In genomic region chr3:196431193-196432136, GRCh38 we compare ENCODE assay signal across 8 cellular contexts. TPM values are rescaled to one million over a fixed set of nuclear protein-coding genes. Genes with fewer than 3 reads are reported as not detected.
DNase-seq lines count a peak whose midpoint lies in the region; ATAC-seq and TF ChIP-seq lines count a peak whose summit lies in the region.

No MANE protein-coding gene starts in this region.

- peak overlapping the region; percentile 83 for H3K9ac ChIP-seq in trophoblast cell (ENCODE audit: low read length)

- ATAC-seq in GM19372 (IDR thresholded peaks at IDR 0.05; ENCODE audit: low read depth, unreplicated experiment) (peak; percentile 23), HG03442 (IDR thresholded peaks at IDR 0.05; ENCODE audit: unreplicated experiment) (peak; percentile 28), Panc1 (peak; percentile 62), heart left ventricle (peak; percentile 18 to 54 (median 52)), GM18861 (IDR thresholded peaks at IDR 0.05; ENCODE audit: unreplicated experiment) (no peak)
- peak; percentile 10 for ATAC-seq in activated naive CD8-positive, alpha-beta T cell treated with anti-CD3 and anti-CD28 coated beads, Interleukin-2, amount 10 ng/mL, durations not matched to agents 7 days and 5 days (ENCODE audit: low read depth)

- WGBS in heart left ventricle, 4 donors = 1% methylated on average over 45 to 49 of the region's 49 CpGs
- no CpG with 5 or more reads among the region's 49 CpGs for WGBS in trophoblast cell (ENCODE audit: extremely low coverage, insufficient coverage, insufficient read length)

- peaks cover 22 to 43% (median 41%) of the 10 kb centered on the region in 3 donors for H3K4me1 Mint-ChIP-seq in CD8-positive, alpha-beta memory T cell
- peaks cover 14% of the 10 kb centered on the region for H3K4me1 Mint-ChIP-seq in activated naive CD8-positive, alpha-beta T cell treated with anti-CD3 and anti-CD28 coated beads, Interleukin-2, amount 10 ng/mL, durations not matched to agents 7 days and 5 days

- peak overlapping the region; percentile 65 to 99 (median 89) for H3K27ac Mint-ChIP-seq in CD8-positive, alpha-beta memory T cell
- H3K27ac Mint-ChIP-seq in activated naive CD8-positive, alpha-beta T cell treated with anti-CD3 and anti-CD28 coated beads, Interleukin-2, amount 10 ng/mL, durations not matched to agents 7 days and 5 days = peak overlapping the region; percentile 97

- H2BK12ac ChIP-seq in trophoblast cell (ENCODE audit: low read length) = peak overlapping the region; percentile 15

- H3K23ac ChIP-seq in trophoblast cell (ENCODE audit: low read length) = no peak overlapping the region

- H3K14ac ChIP-seq in trophoblast cell (ENCODE audit: low read length) = peak overlapping the region; percentile 82

- peak overlapping the region; percentile 77 for H4K91ac ChIP-seq in trophoblast cell (ENCODE audit: low read depth, low read length)

- H3K4me3 ChIP-seq in CD8-positive, alpha-beta memory T cell (ENCODE audit: low read length) = peak overlapping the region; percentile 95
- peak overlapping the region; percentile 76 to 87 for H3K4me3 ChIP-seq in Panc1 (ENCODE audit: low read depth in 2 of 2, low read length in 2 of 2)
- peak overlapping the region; percentile 55 to 99 (median 90) for H3K4me3 ChIP-seq in heart left ventricle
- peak overlapping the region; percentile 93 for H3K4me3 ChIP-seq in trophoblast cell (ENCODE audit: low read depth, low read length)

- no peaks in the 10 kb centered on the region for H3K27me3 ChIP-seq in CD8-positive, alpha-beta memory T cell (ENCODE audit: insufficient read depth, low read length, poor library complexity, severe bottlenecking)
- H3K27me3 ChIP-seq in Panc1 (ENCODE audit: control insufficient read depth, insufficient read depth, low read length) (no peaks in the 10 kb centered on the region), heart left ventricle (no peaks in the 10 kb centered on the region), trophoblast cell (ENCODE audit: insufficient read depth, low read length) (no peaks in the 10 kb centered on the region)

- TF ChIP-seq POLR2A in heart left ventricle (IDR thresholded peaks at IDR 0.05) = no peak

- in situ Hi-C loops in Panc1 (cut with HindIII; ENCODE audit: low pct_unique_long_range_greater_than_20kb, low sequenced_read_pairs) = no loop called here

- peak overlapping the region; percentile 71 for H3K18ac ChIP-seq in trophoblast cell (ENCODE audit: low read length)

- intact Hi-C loops in Panc1 (cut with micrococcal nuclease; ENCODE audit: unreplicated experiment) (no loop called here), heart left ventricle (cut with DNase I) (loop anchor here in 4 of 10 donors (2.0 to 10.0 kb wide), 5 partner anchors 71 to 177 kb away; partner anchors contain the start of gene RNF168 (in 4 of the 4))

- DNase-seq in CD8-positive, alpha-beta memory T cell = peak in 4 of 5 donors; percentile 1 to 51 (median 24)
- DNase-seq in Panc1 (ENCODE audit: low read depth, low spot score) (no peak), heart left ventricle (peak; percentile 20 to 60 (median 41)), trophoblast cell (peak; percentile 27 to 73)
- peak; percentile 60 for DNase-seq in activated naive CD8-positive, alpha-beta T cell treated with anti-CD3 and anti-CD28 coated beads, Interleukin-2, amount 10 ng/mL, durations not matched to agents 7 days and 5 days

- H3K4me2 ChIP-seq in trophoblast cell (ENCODE audit: low read length) = peak overlapping the region; percentile 95

- peak overlapping the region; percentile 86 for H4K8ac ChIP-seq in trophoblast cell (ENCODE audit: low read depth, low read length)

- TSS peak; percentile 76 for BruUV-seq in Panc1 (replicated peaks; lab: Mats Ljungman, UMichigan)

- peaks cover 16% of the 10 kb centered on the region for H3K79me2 ChIP-seq in trophoblast cell (ENCODE audit: control insufficient read depth, insufficient read depth, low read length, poor library complexity)

- peaks cover 0 to 5% of the 10 kb centered on the region in 2 donors for H3K27me3 Mint-ChIP-seq in CD8-positive, alpha-beta memory T cell
- H3K27me3 Mint-ChIP-seq in activated naive CD8-positive, alpha-beta T cell treated with anti-CD3 and anti-CD28 coated beads, Interleukin-2, amount 10 ng/mL, durations not matched to agents 7 days and 5 days = peaks cover 3% of the 10 kb centered on the region

- H4K12ac ChIP-seq in trophoblast cell (ENCODE audit: low read depth, low read length) = peak overlapping the region; percentile 95

- peaks cover 13% of the 10 kb centered on the region for H3K79me1 ChIP-seq in trophoblast cell (ENCODE audit: low read length)

- H3K36me3 Mint-ChIP-seq in CD8-positive, alpha-beta memory T cell = peaks cover 0 to 27% (median 5%) of the 10 kb centered on the region in 3 donors
- peaks cover 5% of the 10 kb centered on the region for H3K36me3 Mint-ChIP-seq in activated naive CD8-positive, alpha-beta T cell treated with anti-CD3 and anti-CD28 coated beads, Interleukin-2, amount 10 ng/mL, durations not matched to agents 7 days and 5 days

- H3K36me3 ChIP-seq in CD8-positive, alpha-beta memory T cell (ENCODE audit: insufficient read depth, low read length) = no peaks in the 10 kb centered on the region
- no peaks in the 10 kb centered on the region; the same call in 1 of the 2 replicates for H3K36me3 ChIP-seq in Panc1 (ENCODE audit: control insufficient read depth, insufficient read depth, low read length)
- H3K36me3 ChIP-seq in heart left ventricle = peaks cover 0 to 15% (median 7%) of the 10 kb centered on the region in 9 donors
- H3K36me3 ChIP-seq in trophoblast cell (ENCODE audit: control insufficient read depth in 1 of 2, insufficient read depth in 2 of 2, low read length in 2 of 2) = peaks cover 0 to 7% of the 10 kb centered on the region in 2 experiments

- CTCF ChIA-PET in CD8-positive, alpha-beta memory T cell (lab: Charles Lee) = no interaction called here
- CTCF ChIA-PET in Panc1 (lab: Charles Lee) = interaction anchor here (1.0 kb wide), 1 partner anchor 107 kb away, joined by 4 read pairs; no protein-coding TSS in a partner anchor

- H3K27ac ChIP-seq in CD8-positive, alpha-beta memory T cell (ENCODE audit: low read depth, low read length) = peak overlapping the region; percentile 85
- H3K27ac ChIP-seq in Panc1 (ENCODE audit: low read length) (peak overlapping the region; percentile 76), heart left ventricle (peak overlapping the region; percentile 78 to 98 (median 94)), trophoblast cell (ENCODE audit: low read depth, low read length) (peak overlapping the region; percentile 27)

- no peaks in the 10 kb centered on the region for H3K9me3 ChIP-seq in CD8-positive, alpha-beta memory T cell (ENCODE audit: low read length)
- H3K9me3 ChIP-seq in Panc1 (ENCODE audit: control insufficient read depth, insufficient read depth, low read depth, low read length) (no peaks in the 10 kb centered on the region), heart left ventricle (no peaks in the 10 kb centered on the region), trophoblast cell (ENCODE audit: insufficient read depth, low read depth, low read length) (no peaks in the 10 kb centered on the region)

- TF ChIP-seq CTCF in Panc1 (IDR thresholded peaks at IDR 0.05) (no peak), heart left ventricle (IDR thresholded peaks at IDR 0.05) (no peak)

- peak overlapping the region; percentile 77 to 99 (median 86) for H3K4me3 Mint-ChIP-seq in CD8-positive, alpha-beta memory T cell
- H3K4me3 Mint-ChIP-seq in activated naive CD8-positive, alpha-beta T cell treated with anti-CD3 and anti-CD28 coated beads, Interleukin-2, amount 10 ng/mL, durations not matched to agents 7 days and 5 days = peak overlapping the region; percentile 85

- POLR2A ChIA-PET in CD8-positive, alpha-beta memory T cell (lab: Charles Lee) = interaction anchor here (0.5 to 1.1 kb wide), 4 partner anchors 72 to 358 kb away, joined by 3 to 4 read pairs (median 3); partner anchors contain the start of genes DYNLT2B and RNF168
- POLR2A ChIA-PET in Panc1 (lab: Charles Lee) = no interaction called here
- POLR2A ChIA-PET in activated naive CD8-positive, alpha-beta T cell treated with anti-CD3 and anti-CD28 coated beads, Interleukin-2, amount 10 ng/mL, durations not matched to agents 7 days and 5 days (lab: Charles Lee) = interaction anchor here (1.1 to 1.5 kb wide), 5 partner anchors 72 to 436 kb away, joined by 4 to 12 read pairs (median 4); partner anchors contain the start of genes DYNLT2B, RNF168 and SENP5

- peak overlapping the region; percentile 78 for H2AK5ac ChIP-seq in trophoblast cell (ENCODE audit: low read length)

- peak overlapping the region; percentile 99 for H3K4ac ChIP-seq in trophoblast cell (ENCODE audit: low read depth, low read length)

- H2BK5ac ChIP-seq in trophoblast cell (ENCODE audit: low read depth, low read length, poor library complexity) = peak overlapping the region; percentile 79

- peak overlapping the region; percentile 72 for H2AFZ ChIP-seq in trophoblast cell (ENCODE audit: insufficient read depth, low read length, poor library complexity)

- peak overlapping the region; percentile 48 for H2BK120ac ChIP-seq in trophoblast cell (ENCODE audit: insufficient read depth, low read length, poor library complexity)

- H3K4me1 ChIP-seq in CD8-positive, alpha-beta memory T cell (ENCODE audit: insufficient read depth, low read length) = peaks cover 14% of the 10 kb centered on the region
- H3K4me1 ChIP-seq in Panc1 (ENCODE audit: control insufficient read depth, insufficient read depth, low read length) (peaks cover 7% of the 10 kb centered on the region; the same call in 1 of the 2 replicates), heart left ventricle (peaks cover 0 to 33% (median 21%) of the 10 kb centered on the region in 12 donors), trophoblast cell (ENCODE audit: control insufficient read depth in 1 of 2, insufficient read depth in 2 of 2, low read length in 2 of 2) (no peaks in the 10 kb centered on the region)

- H3K9me3 Mint-ChIP-seq in CD8-positive, alpha-beta memory T cell = no peaks in the 10 kb centered on the region
- no peaks in the 10 kb centered on the region for H3K9me3 Mint-ChIP-seq in activated naive CD8-positive, alpha-beta T cell treated with anti-CD3 and anti-CD28 coated beads, Interleukin-2, amount 10 ng/mL, durations not matched to agents 7 days and 5 days

RNA-seq across cellular contexts. Expression of gene UBXN7, which starts 0.8 kb away (rescaled TPM):
- total RNA-seq in CD8-positive, alpha-beta memory T cell = 10 to 100 TPM; 51.7 to 52.1 TPM
- 32.6 TPM for polyA plus RNA-seq in CD8-positive, alpha-beta memory T cell
- 61.7 TPM for total RNA-seq in Panc1 (2021; ENCODE audit: unreplicated experiment)
- 10.5 TPM for polyA plus RNA-seq in Panc1 (2012; ENCODE audit: insufficient read length)
- 10 to 100 TPM; 62.2 to 62.6 TPM for total RNA-seq in activated naive CD8-positive, alpha-beta T cell treated with anti-CD3 and anti-CD28 coated beads, Interleukin-2, amount 10 ng/mL, durations not matched to agents 7 days and 5 days
- 10 to 100 TPM; 10.3 to 50.2 (median 29.5) TPM for total RNA-seq in heart left ventricle
- polyA plus RNA-seq in heart left ventricle = 10 to 100 TPM in 1 of 2 donors, 1 to 10 TPM in 1; 6.9 to 10.3 TPM
- polyA plus RNA-seq in trophoblast cell (2013) = 26.6 and 30.5 TPM in 2 replicates

Comparison
In these comparisons a context has a peak if more than half of its experiments do, and no peak if none do; other contexts are left out.
1. H3K27ac ChIP-seq: peak in every context shown above with its lines; median percentile 94 in heart left ventricle; 85 in CD8-positive, alpha-beta memory T cell; 76 in Panc1; 27 in trophoblast cell.